In the genomic region with DNA sequence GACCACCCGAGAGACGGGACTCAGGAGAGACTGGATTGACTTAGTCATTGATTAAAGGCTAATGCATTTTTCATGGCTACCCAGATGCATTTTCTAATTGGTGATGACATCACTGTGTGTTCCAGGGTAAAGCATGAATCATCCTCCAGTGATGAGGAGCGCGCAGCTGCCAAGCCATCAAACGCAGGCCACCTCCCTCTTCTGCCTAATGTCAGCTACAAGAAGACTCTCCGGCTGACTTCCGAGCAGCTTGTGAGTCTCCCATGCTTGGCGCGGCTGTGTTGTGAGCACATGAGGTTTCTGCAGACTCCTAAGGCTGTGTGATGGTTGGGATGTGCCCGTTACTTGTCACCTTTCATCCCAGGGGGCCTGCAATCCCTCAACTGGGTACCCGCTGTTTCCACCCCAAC, we compare ENCODE assay signal across 1 cellular context.
TF ChIP-seq lines count a peak whose summit lies in the region.

No MANE protein-coding gene starts in this region.

TF ChIP-seq in SK-N-SH, 30 proteins besides CTCF, POLR2A, EP300 and RAD21:
- TF ChIP-seq ZBTB33 (IDR thresholded peaks at IDR 0.05; ENCODE audit: borderline replicate concordance, low read depth) = no peak
- TF ChIP-seq, protein P1, sequence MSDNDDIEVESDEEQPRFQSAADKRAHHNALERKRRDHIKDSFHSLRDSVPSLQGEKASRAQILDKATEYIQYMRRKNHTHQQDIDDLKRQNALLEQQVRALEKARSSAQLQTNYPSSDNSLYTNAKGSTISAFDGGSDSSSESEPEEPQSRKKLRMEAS (IDR thresholded peaks at IDR 0.05; ENCODE audit: low read depth) = peak; percentile 27; the same call in 1 of the 2 replicates
- no peak for TF ChIP-seq EZH2phosphoT487 (IDR thresholded peaks at IDR 0.05; ENCODE audit: borderline replicate concordance, low read depth)
- no peak for TF ChIP-seq SIN3A (IDR thresholded peaks at IDR 0.05; ENCODE audit: borderline replicate concordance, low read depth, low read length)
- no peak for TF ChIP-seq CHD2 (IDR thresholded peaks at IDR 0.05; ENCODE audit: low read length, partially characterized antibody)
- TF ChIP-seq POLR2AphosphoS5 (IDR thresholded peaks at IDR 0.05; ENCODE audit: low read depth, low read length) = no peak
- TF ChIP-seq GABPA (IDR thresholded peaks at IDR 0.05; ENCODE audit: low read depth) = no peak
- no peak for TF ChIP-seq NFIC (IDR thresholded peaks at IDR 0.05; ENCODE audit: borderline replicate concordance)
- TF ChIP-seq TAF1 (IDR thresholded peaks at IDR 0.05; ENCODE audit: borderline replicate concordance, low read depth, low read length) = no peak
- no peak for TF ChIP-seq RCOR1 (IDR thresholded peaks at IDR 0.05; ENCODE audit: low read length)
- no peak for TF ChIP-seq SMC3 (IDR thresholded peaks at IDR 0.05; ENCODE audit: low read depth, low read length)
- no peak for TF ChIP-seq FOXJ3 (CRISPR knock-in tag; IDR thresholded peaks at IDR 0.05)
- no peak for TF ChIP-seq RXRA (IDR thresholded peaks at IDR 0.05; ENCODE audit: borderline replicate concordance, low read depth)
- no peak for TF ChIP-seq YY1 (IDR thresholded peaks at IDR 0.05; ENCODE audit: low read depth)
- TF ChIP-seq, protein P2, sequence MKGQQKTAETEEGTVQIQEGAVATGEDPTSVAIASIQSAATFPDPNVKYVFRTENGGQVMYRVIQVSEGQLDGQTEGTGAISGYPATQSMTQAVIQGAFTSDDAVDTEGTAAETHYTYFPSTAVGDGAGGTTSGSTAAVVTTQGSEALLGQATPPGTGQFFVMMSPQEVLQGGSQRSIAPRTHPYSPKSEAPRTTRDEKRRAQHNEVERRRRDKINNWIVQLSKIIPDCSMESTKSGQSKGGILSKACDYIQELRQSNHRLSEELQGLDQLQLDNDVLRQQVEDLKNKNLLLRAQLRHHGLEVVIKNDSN (IDR thresholded peaks at IDR 0.05; ENCODE audit: borderline replicate concordance, low read depth) = no peak
- no peak for TF ChIP-seq GATA2 (CRISPR knock-in tag; IDR thresholded peaks at IDR 0.05)
- TF ChIP-seq NRF1 (IDR thresholded peaks at IDR 0.05; ENCODE audit: low read depth, low read length) = no peak
- TF ChIP-seq FOXM1 (IDR thresholded peaks at IDR 0.05; ENCODE audit: low read depth) = no peak
- TF ChIP-seq TCF12 (IDR thresholded peaks at IDR 0.05) = peak; percentile 78
- no peak for TF ChIP-seq MXI1 (IDR thresholded peaks at IDR 0.05; ENCODE audit: low read depth, low read length)
- no peak for TF ChIP-seq ELF1 (IDR thresholded peaks at IDR 0.05)
- TF ChIP-seq, protein P3, sequence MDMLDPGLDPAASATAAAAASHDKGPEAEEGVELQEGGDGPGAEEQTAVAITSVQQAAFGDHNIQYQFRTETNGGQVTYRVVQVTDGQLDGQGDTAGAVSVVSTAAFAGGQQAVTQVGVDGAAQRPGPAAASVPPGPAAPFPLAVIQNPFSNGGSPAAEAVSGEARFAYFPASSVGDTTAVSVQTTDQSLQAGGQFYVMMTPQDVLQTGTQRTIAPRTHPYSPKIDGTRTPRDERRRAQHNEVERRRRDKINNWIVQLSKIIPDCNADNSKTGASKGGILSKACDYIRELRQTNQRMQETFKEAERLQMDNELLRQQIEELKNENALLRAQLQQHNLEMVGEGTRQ (IDR thresholded peaks at IDR 0.05; ENCODE audit: borderline replicate concordance, low read depth, low read length) = no peak
- no peak for TF ChIP-seq IRF3 (IDR thresholded peaks at IDR 0.05; ENCODE audit: low read depth, low read length)
- TF ChIP-seq, protein P4, sequence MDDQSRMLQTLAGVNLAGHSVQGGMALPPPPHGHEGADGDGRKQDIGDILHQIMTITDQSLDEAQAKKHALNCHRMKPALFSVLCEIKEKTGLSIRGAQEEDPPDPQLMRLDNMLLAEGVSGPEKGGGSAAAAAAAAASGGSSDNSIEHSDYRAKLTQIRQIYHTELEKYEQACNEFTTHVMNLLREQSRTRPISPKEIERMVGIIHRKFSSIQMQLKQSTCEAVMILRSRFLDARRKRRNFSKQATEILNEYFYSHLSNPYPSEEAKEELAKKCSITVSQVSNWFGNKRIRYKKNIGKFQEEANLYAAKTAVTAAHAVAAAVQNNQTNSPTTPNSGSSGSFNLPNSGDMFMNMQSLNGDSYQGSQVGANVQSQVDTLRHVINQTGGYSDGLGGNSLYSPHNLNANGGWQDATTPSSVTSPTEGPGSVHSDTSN (IDR thresholded peaks at IDR 0.05) = peak; percentile 86
- no peak for TF ChIP-seq TEAD4 (IDR thresholded peaks at IDR 0.05; ENCODE audit: borderline replicate concordance, insufficient read depth)
- TF ChIP-seq, protein P5, sequence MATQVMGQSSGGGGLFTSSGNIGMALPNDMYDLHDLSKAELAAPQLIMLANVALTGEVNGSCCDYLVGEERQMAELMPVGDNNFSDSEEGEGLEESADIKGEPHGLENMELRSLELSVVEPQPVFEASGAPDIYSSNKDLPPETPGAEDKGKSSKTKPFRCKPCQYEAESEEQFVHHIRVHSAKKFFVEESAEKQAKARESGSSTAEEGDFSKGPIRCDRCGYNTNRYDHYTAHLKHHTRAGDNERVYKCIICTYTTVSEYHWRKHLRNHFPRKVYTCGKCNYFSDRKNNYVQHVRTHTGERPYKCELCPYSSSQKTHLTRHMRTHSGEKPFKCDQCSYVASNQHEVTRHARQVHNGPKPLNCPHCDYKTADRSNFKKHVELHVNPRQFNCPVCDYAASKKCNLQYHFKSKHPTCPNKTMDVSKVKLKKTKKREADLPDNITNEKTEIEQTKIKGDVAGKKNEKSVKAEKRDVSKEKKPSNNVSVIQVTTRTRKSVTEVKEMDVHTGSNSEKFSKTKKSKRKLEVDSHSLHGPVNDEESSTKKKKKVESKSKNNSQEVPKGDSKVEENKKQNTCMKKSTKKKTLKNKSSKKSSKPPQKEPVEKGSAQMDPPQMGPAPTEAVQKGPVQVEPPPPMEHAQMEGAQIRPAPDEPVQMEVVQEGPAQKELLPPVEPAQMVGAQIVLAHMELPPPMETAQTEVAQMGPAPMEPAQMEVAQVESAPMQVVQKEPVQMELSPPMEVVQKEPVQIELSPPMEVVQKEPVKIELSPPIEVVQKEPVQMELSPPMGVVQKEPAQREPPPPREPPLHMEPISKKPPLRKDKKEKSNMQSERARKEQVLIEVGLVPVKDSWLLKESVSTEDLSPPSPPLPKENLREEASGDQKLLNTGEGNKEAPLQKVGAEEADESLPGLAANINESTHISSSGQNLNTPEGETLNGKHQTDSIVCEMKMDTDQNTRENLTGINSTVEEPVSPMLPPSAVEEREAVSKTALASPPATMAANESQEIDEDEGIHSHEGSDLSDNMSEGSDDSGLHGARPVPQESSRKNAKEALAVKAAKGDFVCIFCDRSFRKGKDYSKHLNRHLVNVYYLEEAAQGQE (IDR thresholded peaks at IDR 0.05; ENCODE audit: low read depth, low read length) = no peak
- TF ChIP-seq FOSL2 (IDR thresholded peaks at IDR 0.05; ENCODE audit: borderline replicate concordance, low read depth) = peak; percentile 81; the same call in 1 of the 2 replicates
- TF ChIP-seq MEF2A (IDR thresholded peaks at IDR 0.05; ENCODE audit: borderline replicate concordance, low read depth) = no peak
- TF ChIP-seq JUND (IDR thresholded peaks at IDR 0.05) = peak; percentile 75
- no peak for TF ChIP-seq RFX5 (IDR thresholded peaks at IDR 0.05; ENCODE audit: low read length)
TF ChIP-seq in SK-N-SH: peak in this region for 5.
